ENCODE assay signal across 6 cellular contexts in the genomic region with DNA sequence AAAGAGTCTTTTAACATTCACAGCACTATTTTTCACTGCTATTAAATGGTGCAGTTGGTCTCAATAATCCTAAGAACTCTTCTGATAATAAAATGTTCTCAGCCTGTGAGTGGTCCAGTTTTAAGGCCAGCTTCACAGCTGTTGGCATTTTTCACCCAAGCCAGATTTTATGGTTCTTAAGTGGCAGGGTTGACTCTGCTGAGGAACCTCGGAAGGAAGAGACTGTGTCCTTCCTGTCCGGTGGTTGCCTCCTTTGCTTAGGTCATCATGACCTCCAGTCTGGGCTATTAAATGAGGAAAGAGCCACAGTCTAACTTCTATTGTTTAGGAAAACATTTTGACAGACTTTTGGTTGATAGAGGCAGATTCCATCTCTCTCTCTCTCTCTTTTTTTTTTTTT.
"Had no signal": no experiment of that assay in that cellular context is flagged by ENCODE, and none has a peak within 500 bp of the region (broad histone marks: within the 10 kb centered on the region; RNA-seq: fewer than 3 reads in every experiment).

No MANE protein-coding gene starts in this region.

- H3K36me3 Mint-ChIP-seq: IgD-negative memory B cell had no signal

- H3K27ac ChIP-seq: HL-60 had no signal

- DNase-seq: H9, HCEC 1CT had no signal

- H3K4me3 Mint-ChIP-seq: GM23338, H9, IgD-negative memory B cell had no signal

- H3K27ac Mint-ChIP-seq: GM23338, H9, IgD-negative memory B cell had no signal

- H3K4me2 ChIP-seq: GM23338 had no signal

- H3K9me3 Mint-ChIP-seq: GM23338, H9, IgD-negative memory B cell had no signal

- H3K4me3 ChIP-seq: GM23338 had no signal

- ATAC-seq: GM23338, HepG2 had no signal
